In the genomic region with DNA sequence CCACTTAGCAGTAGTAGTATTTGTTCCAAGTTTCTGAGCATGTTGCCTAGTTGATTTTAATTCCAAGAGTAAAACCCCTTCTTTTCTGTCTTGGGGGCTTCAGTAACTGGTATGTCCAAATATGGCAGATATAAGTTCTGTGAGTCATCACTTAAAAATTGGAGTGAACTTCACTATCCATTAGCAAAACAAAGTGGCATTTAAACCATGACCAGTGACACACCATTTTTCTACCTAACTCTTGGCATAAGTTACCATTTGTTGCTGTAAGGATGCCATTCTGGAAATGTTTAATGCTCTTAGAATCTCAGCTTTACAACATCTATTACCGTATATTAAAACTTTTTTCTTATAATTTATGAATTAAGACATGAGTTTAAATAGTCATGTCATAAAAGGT, we compare ENCODE assay signal across 14 cellular contexts.
DNase-seq lines count a peak whose midpoint lies in the region; ATAC-seq and TF ChIP-seq lines count a peak whose summit lies in the region.
"Had no signal": no experiment of that assay in that cellular context is flagged by ENCODE, and none has a peak within 500 bp of the region (broad histone marks: within the 10 kb centered on the region; RNA-seq: fewer than 3 reads in every experiment).

No MANE protein-coding gene starts in this region.

- H3K9me3 Mint-ChIP-seq in stimulated activated naive CD8-positive, alpha-beta T cell treated with anti-CD3 and anti-CD28 coated beads, Interleukin-15, amount 100 ng/mL, for 72 hours = no peaks in the 10 kb centered on the region
- H3K9me3 Mint-ChIP-seq: activated T-helper 17 cell treated with anti-CD3 and anti-CD28 coated beads, Interleukin-2, amount 50 U/mL, for 72 hours had no signal

- no peak overlapping the region for H3K14ac ChIP-seq in mesenchymal stem cell (ENCODE audit: low read length in 2 of 2)

- H4K20me1 ChIP-seq in mammary epithelial cell (ENCODE audit: insufficient read depth, low read length) = no peaks in the 10 kb centered on the region

- H3K9me3 ChIP-seq in heart right ventricle (no peaks in the 10 kb centered on the region), mammary epithelial cell (replicated peaks; ENCODE audit: insufficient read depth, low read length) (no peaks in the 10 kb centered on the region), mesenchymal stem cell (ENCODE audit: control insufficient read depth, low read length) (no peaks in the 10 kb centered on the region), transverse colon (no peaks in the 10 kb centered on the region), upper lobe of right lung (no peaks in the 10 kb centered on the region)
- H3K9me3 ChIP-seq: colonic mucosa had no signal

- no peak overlapping the region for H2BK5ac ChIP-seq in mesenchymal stem cell (ENCODE audit: low read depth, low read length, poor library complexity, severe bottlenecking)

- H4K8ac ChIP-seq in mesenchymal stem cell (ENCODE audit: low read length) = no peak overlapping the region

- H2AK5ac ChIP-seq in mesenchymal stem cell (ENCODE audit: low read length, severe bottlenecking) = no peak overlapping the region

- H2BK120ac ChIP-seq in mesenchymal stem cell (ENCODE audit: low read depth, low read length) = no peak overlapping the region

- no peak overlapping the region for H4K91ac ChIP-seq in mesenchymal stem cell (ENCODE audit: low read length)

- H3K4me3 Mint-ChIP-seq in stimulated activated naive CD8-positive, alpha-beta T cell treated with anti-CD3 and anti-CD28 coated beads, Interleukin-15, amount 100 ng/mL, for 72 hours = no peak overlapping the region
- H3K4me3 Mint-ChIP-seq: activated T-helper 17 cell treated with anti-CD3 and anti-CD28 coated beads, Interleukin-2, amount 50 U/mL, for 72 hours had no signal

- H3K27me3 ChIP-seq in heart right ventricle (no peaks in the 10 kb centered on the region), mammary epithelial cell (ENCODE audit: insufficient read depth, low read length) (no peaks in the 10 kb centered on the region), mesenchymal stem cell (ENCODE audit: control insufficient read depth in 1 of 2, insufficient read depth in 1 of 2, low read length in 2 of 2) (no peaks in the 10 kb centered on the region), transverse colon (no peaks in the 10 kb centered on the region), upper lobe of right lung (no peaks in the 10 kb centered on the region)
- H3K27me3 ChIP-seq: colonic mucosa had no signal

- dilution Hi-C loops in mammary epithelial cell (cut with HindIII; ENCODE audit: low sequenced_read_pairs) = no loop called here

- H3K79me2 ChIP-seq in mammary epithelial cell (ENCODE audit: insufficient read depth, low read length) = peaks cover 15% of the 10 kb centered on the region

- H3K4me1 ChIP-seq in heart right ventricle (peaks cover 0 to 46% (median 31%) of the 10 kb centered on the region in 9 donors), mammary epithelial cell (ENCODE audit: insufficient read depth, low read length) (peaks cover 7% of the 10 kb centered on the region), mesenchymal stem cell (ENCODE audit: control insufficient read depth, insufficient read depth, low read depth, low read length) (peaks cover 3% of the 10 kb centered on the region), transverse colon (peaks cover 4 to 31% (median 14%) of the 10 kb centered on the region in 4 donors), upper lobe of right lung (peaks cover 3% of the 10 kb centered on the region)
- H3K4me1 ChIP-seq: colonic mucosa had no signal

- H3K4me2 ChIP-seq in mammary epithelial cell (ENCODE audit: insufficient read depth, low read depth, low read length) (no peak overlapping the region), mesenchymal stem cell (ENCODE audit: low read length, poor library complexity, severe bottlenecking) (no peak overlapping the region)

- no peak overlapping the region for H2BK15ac ChIP-seq in mesenchymal stem cell (ENCODE audit: low read depth, poor library complexity, severe bottlenecking)

- H3K9ac ChIP-seq in mammary epithelial cell (ENCODE audit: insufficient read depth, low read length) = no peak overlapping the region
- H3K9ac ChIP-seq in mesenchymal stem cell (ENCODE audit: low read length) = no peak overlapping the region

- ATAC-seq in heart right ventricle = no peak
- ATAC-seq in HG02840 (IDR thresholded peaks at IDR 0.05; ENCODE audit: low FRiP score, unreplicated experiment) = no peak
- ATAC-seq in upper lobe of right lung = no peak
- no peak for ATAC-seq in stimulated activated naive CD8-positive, alpha-beta T cell treated with anti-CD3 and anti-CD28 coated beads, Interleukin-15, amount 100 ng/mL, for 72 hours
- ATAC-seq: activated T-helper 17 cell treated with anti-CD3 and anti-CD28 coated beads, Interleukin-2, amount 50 U/mL, for 72 hours had no signal

- no peaks in the 10 kb centered on the region for H3K27me3 Mint-ChIP-seq in stimulated activated naive CD8-positive, alpha-beta T cell treated with anti-CD3 and anti-CD28 coated beads, Interleukin-15, amount 100 ng/mL, for 72 hours
- H3K27me3 Mint-ChIP-seq: activated T-helper 17 cell treated with anti-CD3 and anti-CD28 coated beads, Interleukin-2, amount 50 U/mL, for 72 hours had no signal

- TF ChIP-seq CTCF in heart right ventricle (IDR thresholded peaks at IDR 0.05) = no peak
- TF ChIP-seq CTCF in mammary epithelial cell (conservative IDR thresholded peaks at IDR 0.05 in 1 of 2, IDR thresholded peaks at IDR 0.05 in 1 of 2; ENCODE audit: extremely low read depth in 1 of 2, insufficient read depth in 1 of 2, low read depth in 1 of 2, low read length in 2 of 2) = no peak
- TF ChIP-seq CTCF in transverse colon (IDR thresholded peaks at IDR 0.05) = no peak
- TF ChIP-seq CTCF in upper lobe of right lung (IDR thresholded peaks at IDR 0.05) = no peak

- intact Hi-C loops in heart right ventricle (cut with DNase I) (loop anchor here in 1 of 10 donors (5.0 kb wide), 1 partner anchor 191 kb away; no protein-coding TSS in a partner anchor), cardiac septum (cut with DNase I) (no loop called here), mammary epithelial cell (cut with micrococcal nuclease) (no loop called here), transverse colon (cut with DNase I; ENCODE audit: low total_unique reads) (no loop called here), upper lobe of right lung (cut with DNase I) (loop anchor here (10.0 kb wide), 1 partner anchor 193 kb away; no protein-coding TSS in a partner anchor)

- H2AFZ ChIP-seq in mammary epithelial cell (ENCODE audit: low read depth, low read length) (no peak overlapping the region), mesenchymal stem cell (ENCODE audit: low read depth, low read length) (no peak overlapping the region)

- H2BK12ac ChIP-seq in mesenchymal stem cell (ENCODE audit: low read length in 2 of 2) = no peak overlapping the region

- H3K36me3 ChIP-seq in heart right ventricle = peaks cover 0 to 96% (median 9%) of the 10 kb centered on the region in 9 donors
- H3K36me3 ChIP-seq in mammary epithelial cell (ENCODE audit: insufficient read depth, low read length) = peaks cover 59% of the 10 kb centered on the region
- peaks cover 8 to 79% of the 10 kb centered on the region in 2 experiments for H3K36me3 ChIP-seq in mesenchymal stem cell (ENCODE audit: control insufficient read depth in 1 of 2, insufficient read depth in 2 of 2, low read depth in 1 of 2, low read length in 2 of 2)
- peaks cover 0 to 41% (median 14%) of the 10 kb centered on the region in 4 donors for H3K36me3 ChIP-seq in transverse colon
- H3K36me3 ChIP-seq in upper lobe of right lung = peaks cover 62% of the 10 kb centered on the region

- CTCF ChIA-PET in mammary epithelial cell (lab: Charles Lee; ENCODE audit: low non-redundant PET) = no interaction called here

- peaks cover 3% of the 10 kb centered on the region for H3K79me1 ChIP-seq in mesenchymal stem cell (replicated peaks; ENCODE audit: low read length, poor library complexity, severe bottlenecking)

- no peak for TF ChIP-seq POLR2A in transverse colon (IDR thresholded peaks at IDR 0.05)

- in situ Hi-C loops in mammary epithelial cell (cut with MboI; ENCODE audit: low sequenced_read_pairs in 2 of 2) = loop anchor here (25.0 kb wide), 1 partner anchor 721 kb away; no protein-coding TSS in a partner anchor
- in situ Hi-C loops in transverse colon (cut with MboI; ENCODE audit: low pct_ligation_motif_present in 1 of 4, low pct_unique_long_range_greater_than_20kb in 1 of 4, low sequenced_read_pairs in 3 of 4) = loop anchor here (25.0 kb wide), 3 partner anchors 196 to 721 kb away; no protein-coding TSS in a partner anchor

- 89 to 90% methylated on average over 1 of the region's 1 CpG for WGBS in heart right ventricle, 2 donors
- 40% methylated on average over 1 of the region's 1 CpG for WGBS in mammary epithelial cell (ENCODE audit: low coverage, missing lambda C conversion rate)
- no CpG with 5 or more reads among the region's 1 CpG for WGBS in mesenchymal stem cell
- 54 to 70% methylated on average over 1 of the region's 1 CpG for WGBS in transverse colon (ENCODE audit: low coverage in 1 of 2), 2 donors

- DNase-seq in heart right ventricle (no peak), cardiac septum (ENCODE audit: low spot score) (no peak), mammary epithelial cell (no peak), mesenchymal stem cell (peak; percentile 54), transverse colon (no peak), upper lobe of right lung (no peak)
- no peak for DNase-seq in stimulated activated naive CD8-positive, alpha-beta T cell treated with anti-CD3 and anti-CD28 coated beads, Interleukin-15, amount 100 ng/mL, for 72 hours
- DNase-seq: activated CD4-positive, alpha-beta T cell treated with anti-CD3 and anti-CD28 coated beads for 48 hours; colonic mucosa; DMS53; KBM-7; NK-92 treated with Interleukin-12 subunit alpha and Interleukin-12 subunit beta, amount 100 ng/mL, for 24 hours had no signal

- H3K4me3 ChIP-seq in heart right ventricle (no peak overlapping the region), mammary epithelial cell (replicated peaks in 1 of 3; ENCODE audit: insufficient read depth in 1 of 3, low read depth in 2 of 3, low read length in 3 of 3) (no peak overlapping the region), mesenchymal stem cell (ENCODE audit: insufficient read depth in 1 of 2, low read depth in 1 of 2, low read length in 2 of 2) (no peak overlapping the region), transverse colon (no peak overlapping the region), upper lobe of right lung (no peak overlapping the region)
- H3K4me3 ChIP-seq: colonic mucosa had no signal

- no peak overlapping the region for H3K18ac ChIP-seq in mesenchymal stem cell (ENCODE audit: low read depth in 1 of 2, low read length in 2 of 2)

- H3K4ac ChIP-seq in mesenchymal stem cell (ENCODE audit: low read depth in 1 of 2, low read length in 2 of 2) = no peak overlapping the region

- H3K27ac ChIP-seq in heart right ventricle (peak overlapping the region in 6 of 10 donors; percentile 5 to 75 (median 41)), mammary epithelial cell (ENCODE audit: insufficient read depth, low read depth, low read length) (peak overlapping the region; percentile 1), mesenchymal stem cell (ENCODE audit: low read length, poor library complexity, severe bottlenecking) (peak overlapping the region; percentile 75), transverse colon (peak overlapping the region; percentile 43 to 73 (median 58)), upper lobe of right lung (no peak overlapping the region)
- H3K27ac ChIP-seq: colonic mucosa had no signal

- no peak overlapping the region for H3K27ac Mint-ChIP-seq in stimulated activated naive CD8-positive, alpha-beta T cell treated with anti-CD3 and anti-CD28 coated beads, Interleukin-15, amount 100 ng/mL, for 72 hours
- H3K27ac Mint-ChIP-seq: activated T-helper 17 cell treated with anti-CD3 and anti-CD28 coated beads, Interleukin-2, amount 50 U/mL, for 72 hours had no signal

- TF ChIP-seq EP300 in transverse colon (IDR thresholded peaks at IDR 0.05; ENCODE audit: low read depth) = no peak

- no peaks in the 10 kb centered on the region for H3K4me1 Mint-ChIP-seq in stimulated activated naive CD8-positive, alpha-beta T cell treated with anti-CD3 and anti-CD28 coated beads, Interleukin-15, amount 100 ng/mL, for 72 hours
- H3K4me1 Mint-ChIP-seq: activated T-helper 17 cell treated with anti-CD3 and anti-CD28 coated beads, Interleukin-2, amount 50 U/mL, for 72 hours had no signal

- BruUV-seq in mammary epithelial cell (replicated peaks; lab: Mats Ljungman, UMichigan) = no TSS peak

- H3K23ac ChIP-seq in mesenchymal stem cell (ENCODE audit: low read length in 2 of 2) = no peak overlapping the region
